In the genomic region with DNA sequence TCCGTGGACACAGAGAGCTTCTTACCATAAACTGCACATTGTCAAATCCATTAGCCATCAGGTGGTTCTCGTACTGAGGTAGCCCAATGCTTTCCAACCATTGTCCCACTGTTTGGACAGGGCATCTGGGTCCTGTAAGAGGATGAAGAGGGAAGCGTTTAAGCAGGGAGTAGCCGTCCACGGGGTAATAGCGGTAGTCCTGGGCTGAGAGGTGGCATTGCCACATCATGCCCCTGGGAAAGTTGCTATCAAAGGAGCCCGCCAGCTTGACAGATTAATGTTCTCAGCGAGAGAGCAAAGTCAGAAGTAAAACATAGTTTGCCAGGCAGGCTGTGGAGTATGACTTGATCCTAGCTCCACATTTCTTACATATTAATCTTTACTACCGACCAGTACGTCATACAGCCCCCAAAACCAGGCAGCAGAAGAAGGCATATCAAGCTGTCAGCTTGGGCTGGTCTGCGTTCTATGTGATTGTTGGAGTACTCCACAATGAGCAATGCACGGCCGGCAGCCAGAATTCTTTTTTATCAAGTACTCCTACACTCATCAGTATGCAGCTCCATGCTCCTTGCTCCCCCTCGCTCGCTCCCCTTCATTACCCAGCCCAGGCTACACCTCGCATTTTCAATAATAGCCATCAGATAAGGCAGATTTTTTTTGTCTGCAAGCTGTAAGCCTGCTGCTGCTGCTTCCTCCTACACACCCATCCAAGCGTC, we compare ENCODE assay signal across 14 cellular contexts.
DNase-seq lines count a peak whose midpoint lies in the region; ATAC-seq and TF ChIP-seq lines count a peak whose summit lies in the region.
"Had no signal": no experiment of that assay in that cellular context is flagged by ENCODE, and none has a peak within 500 bp of the region (broad histone marks: within the 10 kb centered on the region; RNA-seq: fewer than 3 reads in every experiment).

No MANE protein-coding gene starts in this region.

- H3K27me3 ChIP-seq in heart left ventricle (no peaks in the 10 kb centered on the region), neuron (ENCODE audit: insufficient read depth, low read length) (no peaks in the 10 kb centered on the region), MM.1S (replicated peaks; ENCODE audit: insufficient read depth, low read length) (no peaks in the 10 kb centered on the region), tibial artery (no peaks in the 10 kb centered on the region)
- H3K27me3 ChIP-seq: esophagus muscularis mucosa had no signal

- H3K9me3 ChIP-seq in heart left ventricle (peaks cover 0 to 4% (median 0%) of the 10 kb centered on the region in 12 donors), neuron (ENCODE audit: low read length) (peaks cover under 1% of the 10 kb centered on the region), MM.1S (replicated peaks; ENCODE audit: insufficient read depth, low read length) (no peaks in the 10 kb centered on the region), tibial artery (no peaks in the 10 kb centered on the region)
- H3K9me3 ChIP-seq: esophagus muscularis mucosa had no signal

- no peak for TF ChIP-seq POLR2A in heart left ventricle (IDR thresholded peaks at IDR 0.05)

- ATAC-seq in heart left ventricle (peak in 2 of 4 donors; percentile 61 to 77), HG03469 (IDR thresholded peaks at IDR 0.05; ENCODE audit: unreplicated experiment) (no peak)
- ATAC-seq: natural killer cell had no signal

- no peak overlapping the region for H3K9ac ChIP-seq in MM.1S (ENCODE audit: low read length)

- intact Hi-C loops in heart left ventricle (cut with DNase I) (no loop called here), tibial artery (cut with DNase I; ENCODE audit: low total_unique reads) (no loop called here)

- H3K4me2 ChIP-seq in MM.1S (ENCODE audit: low read depth, low read length) = no peak overlapping the region

- no peaks in the 10 kb centered on the region for H3K9me2 ChIP-seq in MM.1S (replicated peaks; ENCODE audit: insufficient read depth, low read length)

- no peaks in the 10 kb centered on the region for H3F3A ChIP-seq in MM.1S (ENCODE audit: insufficient read depth, low read length)

- H3K27ac ChIP-seq in angular gyrus (ENCODE audit: low read depth, low read length) (peak overlapping the region; percentile 80), heart left ventricle (peak overlapping the region in 4 of 12 donors; percentile 15 to 51 (median 20)), MM.1S (ENCODE audit: low read length) (no peak overlapping the region), tibial artery (no peak overlapping the region)
- H3K27ac ChIP-seq: esophagus muscularis mucosa had no signal

- H2AFZ ChIP-seq in neuron (ENCODE audit: low read depth, low read length) = peak overlapping the region; percentile 73
- H2AFZ ChIP-seq in MM.1S (ENCODE audit: low read length) = no peak overlapping the region

- 23 to 37% (median 31%) methylated on average over 17 of the region's 17 CpGs for WGBS in heart left ventricle, 4 donors

- H3K79me2 ChIP-seq in MM.1S (ENCODE audit: low read length) = no peaks in the 10 kb centered on the region

- no peaks in the 10 kb centered on the region for H3K4me1 ChIP-seq in heart left ventricle
- peaks cover 38% of the 10 kb centered on the region for H3K4me1 ChIP-seq in neuron (ENCODE audit: insufficient read depth, low read length)
- no peaks in the 10 kb centered on the region for H3K4me1 ChIP-seq in MM.1S (ENCODE audit: low read length)
- peaks cover 0 to 22% (median 0%) of the 10 kb centered on the region in 4 donors for H3K4me1 ChIP-seq in tibial artery

- H3K36me3 ChIP-seq in heart left ventricle = no peaks in the 10 kb centered on the region
- no peaks in the 10 kb centered on the region for H3K36me3 ChIP-seq in neuron (ENCODE audit: insufficient read depth, low read length)
- H3K36me3 ChIP-seq in MM.1S (replicated peaks; ENCODE audit: insufficient read depth, low read length) = no peaks in the 10 kb centered on the region
- H3K36me3 ChIP-seq in tibial artery = no peaks in the 10 kb centered on the region
- H3K36me3 ChIP-seq: esophagus muscularis mucosa had no signal

- peak overlapping the region in 10 of 12 donors; percentile 5 to 47 (median 29) for H3K4me3 ChIP-seq in heart left ventricle
- H3K4me3 ChIP-seq in neuron (ENCODE audit: low read length) = peak overlapping the region; percentile 42
- no peak overlapping the region for H3K4me3 ChIP-seq in MM.1S (ENCODE audit: low read length)
- H3K4me3 ChIP-seq in tibial artery = peak overlapping the region in 1 of 2 donors; percentile 1
- H3K4me3 ChIP-seq: esophagus muscularis mucosa had no signal

- H4K20me1 ChIP-seq in MM.1S (ENCODE audit: insufficient read depth, low read length) = no peaks in the 10 kb centered on the region

- DNase-seq in Ammon's horn (ENCODE audit: low spot score) = peak; percentile 76
- DNase-seq in heart left ventricle = peak; percentile 20 to 30 (median 28)
- DNase-seq in MM.1S = no peak
- no peak for DNase-seq in SIG-M5 (lab: John Stamatoyannopoulos, UW)
- no peak for DNase-seq in tibial artery
- DNase-seq: activated effector memory CD4-positive, alpha-beta T cell treated with anti-CD3 and anti-CD28 coated beads, Interleukin-2, amount 50 U/mL, for 16 hours; DMS79; Kasumi-1; natural killer cell; NCI-H2107 had no signal

- no peak for TF ChIP-seq CTCF in heart left ventricle (IDR thresholded peaks at IDR 0.05)
- TF ChIP-seq CTCF in MM.1S (IDR thresholded peaks at IDR 0.05; ENCODE audit: low read length) = no peak
- TF ChIP-seq CTCF in tibial artery (IDR thresholded peaks at IDR 0.05) = no peak

Comparison
In these comparisons a context has a peak if more than half of its experiments do, and no peak if none do; other contexts are left out.
1. DNase-seq: peak in Ammon's horn (single experiment) and heart left ventricle (5 of 5); none in MM.1S (single experiment), SIG-M5 (single experiment) and tibial artery (0 of 2).